Comparison of ENCODE assay signal across 10 cellular contexts in the genomic region with DNA sequence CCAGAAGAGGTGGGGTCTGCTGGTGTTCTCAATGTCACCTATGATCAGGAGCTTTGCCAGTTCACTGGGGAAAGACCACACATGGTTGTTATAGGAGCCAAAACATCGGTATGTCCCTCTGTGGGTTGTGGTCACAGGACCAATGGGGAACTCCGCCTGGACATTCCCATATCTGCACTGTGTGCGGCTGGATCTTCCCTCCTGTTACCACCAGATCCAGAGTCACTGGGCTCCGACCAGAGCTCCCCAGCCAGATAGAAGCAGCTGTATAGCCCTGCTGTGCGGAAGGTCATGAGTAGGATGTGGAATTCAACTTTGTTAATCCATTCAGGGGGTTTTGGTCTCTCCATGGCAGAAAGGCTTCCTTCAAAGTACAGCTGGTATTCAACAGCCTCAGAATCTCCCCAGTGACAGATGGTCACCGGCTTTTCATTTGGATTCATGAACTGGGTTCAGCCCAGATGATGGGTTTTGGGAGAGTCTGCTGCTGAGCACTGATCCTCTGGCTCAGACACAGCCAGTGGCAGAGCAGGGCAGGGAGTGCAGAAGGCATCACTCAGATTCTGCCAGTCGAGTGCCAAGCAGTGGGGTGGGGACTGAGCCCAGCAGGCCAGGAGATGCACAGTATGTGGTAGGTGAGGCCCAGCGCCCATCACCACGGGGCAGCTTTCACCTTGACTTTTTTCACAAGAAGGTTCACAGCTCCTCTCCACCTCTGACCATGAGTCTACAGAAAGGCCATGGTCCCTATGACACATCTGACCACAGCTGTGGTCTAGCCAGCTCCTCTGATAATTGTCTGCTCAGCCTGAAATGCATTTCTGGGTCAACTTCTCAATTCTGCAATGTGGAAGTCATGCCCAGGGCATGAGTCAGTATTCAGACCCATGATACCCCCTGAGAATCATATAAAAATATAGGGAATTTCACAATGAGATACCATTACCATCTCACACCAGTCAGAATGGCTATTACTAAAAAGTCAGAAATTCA. TPM values are rescaled to one million over a fixed set of nuclear protein-coding genes. Genes with fewer than 3 reads are reported as not detected.
DNase-seq lines count a peak whose midpoint lies in the region; ATAC-seq and TF ChIP-seq lines count a peak whose summit lies in the region.
"Had no signal": no experiment of that assay in that cellular context is flagged by ENCODE, and none has a peak within 500 bp of the region (broad histone marks: within the 10 kb centered on the region; RNA-seq: fewer than 3 reads in every experiment).

No MANE protein-coding gene starts in this region.

- H3K4me3 ChIP-seq in brain microvascular endothelial cell (ENCODE audit: low read depth, low read length) = no peak overlapping the region
- H3K4me3 ChIP-seq: thyroid gland had no signal

- H3K36me3 ChIP-seq in brain microvascular endothelial cell (replicated peaks) = no peaks in the 10 kb centered on the region
- H3K36me3 ChIP-seq: thyroid gland had no signal

- TF ChIP-seq CTCF in brain microvascular endothelial cell (IDR thresholded peaks at IDR 0.05; ENCODE audit: low read depth, low read length, missing control alignments) (no peak), omental fat pad (IDR thresholded peaks at IDR 0.05) (no peak), GM20000 (IDR thresholded peaks at IDR 0.05; ENCODE audit: extremely low read depth, missing control alignments) (no peak)

- peak overlapping the region; percentile 61 for H3K27ac ChIP-seq in brain microvascular endothelial cell
- H3K27ac ChIP-seq: thyroid gland had no signal

- H3K27me3 ChIP-seq in brain microvascular endothelial cell (replicated peaks) = no peaks in the 10 kb centered on the region

- DNase-seq in ELR (ENCODE audit: low read depth) (peak; percentile 98), NCI-H2171 (lab: John Stamatoyannopoulos, UW) (peak; percentile 5), brain microvascular endothelial cell (peak; percentile 92), omental fat pad (ENCODE audit: low spot score) (no peak), cerebellar cortex (ENCODE audit: low spot score) (no peak), DMS114 treated with DMSO at 0.1 percent for 48 hours (lab: John Stamatoyannopoulos, UW; ENCODE audit: unreplicated experiment) (no peak), GM20000 (ENCODE audit: low spot score) (no peak), DMS53 treated with DMSO at 0.1 percent for 48 hours (lab: John Stamatoyannopoulos, UW; ENCODE audit: unreplicated experiment) (no peak)
- DNase-seq: thyroid gland had no signal

- in situ Hi-C loops in brain microvascular endothelial cell (cut with HindIII; ENCODE audit: low pct_ligation_motif_present, low sequenced_read_pairs) = no loop called here

- peak; percentile 46 for ATAC-seq in omental fat pad (ENCODE audit: low FRiP score)

RNA-seq across cellular contexts. Expression of a gene that starts 2.9 kb away (rescaled TPM):
- 1 to 10 TPM in 1 of 4 donors, not detected in 3; 2.8 TPM for total RNA-seq in omental fat pad
- total RNA-seq: lung microvascular endothelial cell had no signal

Comparison
In these comparisons a context has a peak if more than half of its experiments do, and no peak if none do; other contexts are left out.
1. DNase-seq: peak in ELR (single experiment), NCI-H2171 (single experiment) and brain microvascular endothelial cell (single experiment); none in omental fat pad (single experiment), cerebellar cortex (single experiment), DMS114 treated with DMSO at 0.1 percent for 48 hours (single experiment), GM20000 (single experiment) and DMS53 treated with DMSO at 0.1 percent for 48 hours (single experiment).